In genomic region chrX:24775891-24776290, GRCh38 we compare ENCODE assay signal across 23 cellular contexts.
"Had no signal": no experiment of that assay in that cellular context is flagged by ENCODE, and none has a peak within 500 bp of the region (broad histone marks: within the 10 kb centered on the region; RNA-seq: fewer than 3 reads in every experiment).

No MANE protein-coding gene starts in this region.

- H3K27me3 Mint-ChIP-seq: activated naive CD4-positive, alpha-beta T cell treated with anti-CD3 and anti-CD28 coated beads, Interleukin-2, amount 10 ng/mL, durations not matched to agents 7 days and 5 days; activated naive CD8-positive, alpha-beta T cell treated with anti-CD3 and anti-CD28 coated beads, Interleukin-2, amount 10 ng/mL, durations not matched to agents 7 days and 5 days had no signal

- H3K4me3 Mint-ChIP-seq: activated naive CD4-positive, alpha-beta T cell treated with anti-CD3 and anti-CD28 coated beads, Interleukin-2, amount 10 ng/mL, durations not matched to agents 7 days and 5 days; activated naive CD8-positive, alpha-beta T cell treated with anti-CD3 and anti-CD28 coated beads, Interleukin-2, amount 10 ng/mL, durations not matched to agents 7 days and 5 days; T-helper 1 cell treated with Interleukin-12 subunit alpha and Interleukin-12 subunit beta and Interleukin-4 antibody, amounts not matched to agents 30 μg/mL and 1 μg/mL, for 36 hours had no signal

- H3K9ac ChIP-seq: parathyroid adenoma had no signal

- H3K27me3 ChIP-seq: ascending aorta, right atrium auricular region, spleen, suprapubic skin, tibial artery had no signal

- H3K4me1 ChIP-seq: ascending aorta, parathyroid adenoma, right atrium auricular region, spleen, suprapubic skin, tibial artery had no signal

- H3K27ac Mint-ChIP-seq: activated naive CD4-positive, alpha-beta T cell treated with anti-CD3 and anti-CD28 coated beads, Interleukin-2, amount 10 ng/mL, durations not matched to agents 7 days and 5 days; activated naive CD8-positive, alpha-beta T cell treated with anti-CD3 and anti-CD28 coated beads, Interleukin-2, amount 10 ng/mL, durations not matched to agents 7 days and 5 days; T-helper 1 cell treated with Interleukin-12 subunit alpha and Interleukin-12 subunit beta and Interleukin-4 antibody, amounts not matched to agents 30 μg/mL and 1 μg/mL, for 36 hours had no signal

- H3K36me3 ChIP-seq: ascending aorta, right atrium auricular region, suprapubic skin, tibial artery had no signal

- H3K4me3 ChIP-seq: ascending aorta, right atrium auricular region, spleen, suprapubic skin, tibial artery had no signal

- H3K27ac ChIP-seq: ascending aorta, parathyroid adenoma, right atrium auricular region, spleen, suprapubic skin, tibial artery, VCaP had no signal

- H3K9me3 Mint-ChIP-seq: activated naive CD4-positive, alpha-beta T cell treated with anti-CD3 and anti-CD28 coated beads, Interleukin-2, amount 10 ng/mL, durations not matched to agents 7 days and 5 days; activated naive CD8-positive, alpha-beta T cell treated with anti-CD3 and anti-CD28 coated beads, Interleukin-2, amount 10 ng/mL, durations not matched to agents 7 days and 5 days; T-helper 1 cell treated with Interleukin-12 subunit alpha and Interleukin-12 subunit beta and Interleukin-4 antibody, amounts not matched to agents 30 μg/mL and 1 μg/mL, for 36 hours had no signal

- H3K9me3 ChIP-seq: ascending aorta, right atrium auricular region, spleen, suprapubic skin, tibial artery had no signal

- FAIRE-seq: TTC549 had no signal

- DNase-seq: activated CD4-positive, alpha-beta T cell treated with anti-CD3 and anti-CD28 coated beads for 48 hours; activated CD4-positive, alpha-beta T cell treated with anti-CD3 and anti-CD28 coated beads, Interleukin-2, amount 50 U/mL, for 48 hours; activated CD8-positive, alpha-beta memory T cell treated with anti-CD3 and anti-CD28 coated beads for 24 hours; activated effector memory CD4-positive, alpha-beta T cell treated with anti-CD3 and anti-CD28 coated beads, Interleukin-2, amount 50 U/mL, for 16 hours; activated naive CD4-positive, alpha-beta T cell treated with anti-CD3 and anti-CD28 coated beads, Interleukin-2, amount 10 ng/mL, durations not matched to agents 7 days and 5 days; activated naive CD8-positive, alpha-beta T cell treated with anti-CD3 and anti-CD28 coated beads, Interleukin-2, amount 10 ng/mL, durations not matched to agents 7 days and 5 days; central memory CD4-positive, alpha-beta T cell; foreskin fibroblast; head of caudate nucleus; hypothalamus; left ventricle myocardium superior; mammary epithelial cell; spleen; stimulated activated naive CD4-positive, alpha-beta T cell; T-helper 9 cell; tibial artery had no signal
